Comparison of ENCODE assay signal across 15 cellular contexts in genomic region chr5:149235841-149236240, GRCh38.
"Had no signal": no experiment of that assay in that cellular context is flagged by ENCODE, and none has a peak within 500 bp of the region (broad histone marks: within the 10 kb centered on the region; RNA-seq: fewer than 3 reads in every experiment).

No MANE protein-coding gene starts in this region.

- H3K4me3 ChIP-seq: coronary artery, lower lobe of right lung, mucosa of descending colon, SK-N-MC, testis, upper lobe of left lung had no signal

- H3K27me3 ChIP-seq: neutrophil, testis, upper lobe of left lung had no signal

- H3K27ac ChIP-seq: coronary artery, lower lobe of right lung, neutrophil, SK-N-MC, testis, upper lobe of left lung had no signal

- FAIRE-seq: astrocyte had no signal

- H3K9me3 ChIP-seq: lower lobe of right lung, mucosa of descending colon, neutrophil, testis, upper lobe of left lung had no signal

- DNase-seq: activated CD4-positive, alpha-beta T cell treated with anti-CD3 and anti-CD28 coated beads, Interleukin-2, amount 50 U/mL, for 48 hours; activated effector memory CD4-positive, alpha-beta T cell treated with Interleukin-2 at 50 U/mL for 16 hours; activated naive CD4-positive, alpha-beta T cell treated with anti-CD3 and anti-CD28 coated beads, Interleukin-2, amount 50 U/mL, for 16 hours; activated T-cell treated with anti-CD3 and anti-CD28 coated beads, Interleukin-2, amount 50 U/mL, for 1 hour; kidney glomerular epithelial cell; lower lobe of right lung; mucosa of descending colon; natural killer cell; T-helper 9 cell; testis; upper lobe of left lung had no signal

- H3K4me1 ChIP-seq: lower lobe of right lung, testis, upper lobe of left lung had no signal

- H3K36me3 ChIP-seq: neutrophil had no signal
